In the genomic region with DNA sequence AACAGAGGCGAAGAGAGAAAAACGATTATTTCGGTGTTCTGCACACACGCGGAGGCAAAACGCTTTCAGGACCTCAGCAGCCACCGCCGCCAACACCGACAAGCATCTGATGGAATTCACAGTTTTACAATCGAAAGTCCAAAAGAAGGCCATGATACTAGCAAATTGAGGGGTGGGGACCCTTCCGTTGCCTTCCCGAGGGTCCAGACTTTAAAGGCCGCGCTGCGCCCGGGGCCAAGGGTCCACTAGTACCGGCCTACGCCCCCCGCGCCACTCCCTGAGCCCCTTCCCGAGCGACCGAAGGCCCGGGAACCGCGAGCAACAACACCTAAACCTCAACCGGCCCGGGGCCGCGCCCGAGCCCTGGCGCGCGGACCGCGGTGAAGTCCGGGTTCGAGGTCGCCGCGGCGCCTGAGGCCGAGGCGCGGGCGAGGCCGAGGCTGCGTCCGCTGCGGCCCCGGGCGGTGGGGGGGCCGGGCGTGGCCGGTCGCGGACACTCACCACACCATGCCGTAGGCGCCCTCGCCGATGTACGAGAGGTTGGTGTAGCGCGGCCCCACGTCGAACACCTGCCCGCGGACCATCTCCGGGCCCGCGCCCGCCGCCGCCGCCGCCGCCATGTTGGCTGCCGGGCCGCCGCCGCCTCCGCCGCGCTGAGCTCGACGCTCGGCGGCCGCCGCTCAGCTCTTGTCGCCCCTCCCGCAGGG, we compare ENCODE assay signal across 8 cellular contexts. TPM values are rescaled to one million over a fixed set of nuclear protein-coding genes. Genes with fewer than 3 reads are reported as not detected.
DNase-seq lines count a peak whose midpoint lies in the region; ATAC-seq, FAIRE-seq and TF ChIP-seq lines count a peak whose summit lies in the region.

No MANE protein-coding gene starts in this region.

- DNase-seq in GM18507 (ENCODE audit: extremely low spot score, insufficient read length, low read depth) (no peak), cardiac fibroblast (ENCODE audit: low read depth in 2 of 2) (peak in 1 of 2 donors; percentile 30), HepG2 (ENCODE audit: low spot score) (no peak), DMS153 treated with DMSO at 0.1 percent for 48 hours (lab: John Stamatoyannopoulos, UW; ENCODE audit: unreplicated experiment) (no peak)
- peak; percentile 13 to 66 for DNase-seq in stimulated activated effector memory CD8-positive, alpha-beta T cell treated with anti-CD3 and anti-CD28 coated beads, Interleukin-12 subunit alpha, Interleukin-12 subunit beta, amount 100 ng/mL, for 72 hours (ENCODE audit: low spot score in 2 of 2)

- CTCF ChIA-PET in HepG2 (lab: Yijun Ruan, JAX; ENCODE audit: low intra/inter-chr PET ratio, low total read pairs) = no interaction called here

- POLR2A ChIA-PET in HepG2 (lab: Yijun Ruan, JAX) = interaction anchor here (0.7 to 1.5 kb wide), 4 partner anchors 9 to 201 kb away, joined by 3 to 5 read pairs (median 4); a partner anchor contains a TSS

- BruUV-seq in HepG2 (replicated peaks; lab: Mats Ljungman, UMichigan) = no TSS peak

- H3K9me3 Mint-ChIP-seq in stimulated activated effector memory CD8-positive, alpha-beta T cell treated with anti-CD3 and anti-CD28 coated beads, Interleukin-12 subunit alpha, Interleukin-12 subunit beta, amount 100 ng/mL, for 72 hours = no peaks in the 10 kb centered on the region

- peaks cover 44% of the 10 kb centered on the region for H3K4me1 ChIP-seq in HepG2 (ENCODE audit: insufficient read depth, low read length)

- H3K27ac Mint-ChIP-seq in stimulated activated effector memory CD8-positive, alpha-beta T cell treated with anti-CD3 and anti-CD28 coated beads, Interleukin-12 subunit alpha, Interleukin-12 subunit beta, amount 100 ng/mL, for 72 hours = peak overlapping the region; percentile 92

- FAIRE-seq in GM18507 (lab: Jason Lieb, UNC) (peak; percentile 70), HepG2 (lab: Jason Lieb, UNC) (no peak)

- peak overlapping the region; percentile 87 for H3K4me3 Mint-ChIP-seq in stimulated activated effector memory CD8-positive, alpha-beta T cell treated with anti-CD3 and anti-CD28 coated beads, Interleukin-12 subunit alpha, Interleukin-12 subunit beta, amount 100 ng/mL, for 72 hours

- H3K79me2 ChIP-seq in HepG2 (ENCODE audit: insufficient read depth, low read length) = peaks cover 54% of the 10 kb centered on the region

- 0 out of 5 replicates have a peak, but pooled peaks cover 0 to 3% of the 10 kb centered on the region in 2 experiments for H3K36me3 ChIP-seq in HepG2 (replicated peaks in 1 of 2; ENCODE audit: control insufficient read depth in 1 of 2, insufficient read depth in 2 of 2, low read length in 2 of 2)

- 0% methylated on average over 6 of the region's 92 CpGs for WGBS in HepG2 (ENCODE audit: low lambda C conversion rate)

- peak overlapping the region; percentile 88 for H3K9ac ChIP-seq in HepG2 (ENCODE audit: insufficient read depth, low read depth, low read length)

- H3K36me3 Mint-ChIP-seq in stimulated activated effector memory CD8-positive, alpha-beta T cell treated with anti-CD3 and anti-CD28 coated beads, Interleukin-12 subunit alpha, Interleukin-12 subunit beta, amount 100 ng/mL, for 72 hours = peaks cover 12% of the 10 kb centered on the region

- intact Hi-C loops in HepG2 (cut with micrococcal nuclease; ENCODE audit: unreplicated experiment) = loop anchor here (5.0 kb wide), 2 partner anchors 35 to 70 kb away; no protein-coding TSS in a partner anchor

- H3K9me3 ChIP-seq in HepG2 (ENCODE audit: low read length) = no peaks in the 10 kb centered on the region

- H3K4me1 Mint-ChIP-seq in stimulated activated effector memory CD8-positive, alpha-beta T cell treated with anti-CD3 and anti-CD28 coated beads, Interleukin-12 subunit alpha, Interleukin-12 subunit beta, amount 100 ng/mL, for 72 hours = peaks cover 35% of the 10 kb centered on the region

- TF ChIP-seq POLR2A in HepG2 (IDR thresholded peaks at IDR 0.05; ENCODE audit: insufficient read depth in 1 of 2, low read depth in 2 of 2, low read length in 2 of 2) = no peak

- H3K27me3 ChIP-seq in HepG2 (ENCODE audit: control insufficient read depth in 1 of 2, insufficient read depth in 2 of 2, low read length in 2 of 2) = no peaks in the 10 kb centered on the region; a peak in 1 of 5 replicates

- TF ChIP-seq CTCF in cardiac fibroblast (IDR thresholded peaks at IDR 0.05; ENCODE audit: low read depth, low read length) (no peak), HepG2 (CRISPR knock-in tag; IDR thresholded peaks at IDR 0.05) (no peak)

- H3K4me3 ChIP-seq in cardiac fibroblast (replicated peaks in 1 of 2; ENCODE audit: low read depth in 2 of 2, low read length in 2 of 2) = peak overlapping the region; percentile 82 to 90
- peak overlapping the region; percentile 80 to 95 (median 88) for H3K4me3 ChIP-seq in HepG2 (replicated peaks in 1 of 3; ENCODE audit: insufficient read depth in 1 of 3, low read depth in 2 of 3, low read length in 3 of 3)

- peak overlapping the region; percentile 82 for H3K27ac ChIP-seq in HepG2 (ENCODE audit: extremely low read length, insufficient read depth, low read length)

- peaks cover 44% of the 10 kb centered on the region for H4K20me1 ChIP-seq in HepG2 (ENCODE audit: insufficient read depth, low read length)

- TF ChIP-seq RAD21 in HepG2 (CRISPR knock-in tag; IDR thresholded peaks at IDR 0.05) = no peak; the same call in 1 of the 2 replicates

- ATAC-seq in HG02943 (IDR thresholded peaks at IDR 0.05; ENCODE audit: low read depth, unreplicated experiment) (peak; percentile 8), SK-N-SH treated with all-trans-retinoic acid at 6 μM for 48 hours (peak; percentile 51; the same call in 2 of the 3 replicates), HepG2 (peak; percentile 42; the same call in 1 of the 3 replicates), HG03432 (IDR thresholded peaks at IDR 0.05; ENCODE audit: unreplicated experiment) (no peak)
- ATAC-seq in stimulated activated effector memory CD8-positive, alpha-beta T cell treated with anti-CD3 and anti-CD28 coated beads, Interleukin-12 subunit alpha, Interleukin-12 subunit beta, amount 100 ng/mL, for 72 hours = peak; percentile 34

- peak overlapping the region; percentile 89 for H3K4me2 ChIP-seq in HepG2 (ENCODE audit: low read depth, low read length)

- TF ChIP-seq EP300 in HepG2 (IDR thresholded peaks at IDR 0.05; ENCODE audit: low read depth in 2 of 2, low read length in 2 of 2) (no peak), HepG2 (CRISPR knock-in tag; IDR thresholded peaks at IDR 0.05; ENCODE audit: borderline replicate concordance) (no peak)

- no peak overlapping the region for H2AFZ ChIP-seq in HepG2 (ENCODE audit: low read length)

- in situ Hi-C loops in HepG2 (cut with HindIII; ENCODE audit: extremely low pct_ligation_motif_present, low pct_unique_long_range_greater_than_20kb) = no loop called here

TF ChIP-seq in SK-N-SH treated with all-trans-retinoic acid at 6 μM for 48 hours, 23 proteins besides CTCF, POLR2A, EP300 and RAD21 (continues in another document):
- TF ChIP-seq ZFP30 (CRISPR knock-in tag; IDR thresholded peaks at IDR 0.05) (no peak), SNAI2 (CRISPR knock-in tag; IDR thresholded peaks at IDR 0.05) (no peak), ZNF70 (CRISPR knock-in tag; IDR thresholded peaks at IDR 0.05) (no peak), RARB (CRISPR knock-in tag; IDR thresholded peaks at IDR 0.05) (no peak)

TF ChIP-seq in HepG2, 621 proteins besides CTCF, POLR2A, EP300 and RAD21 (continues in another document):
- peak; percentile 27 for TF ChIP-seq AGO2 (optimal IDR thresholded peaks at IDR 0.05; ENCODE audit: low read depth, low read length)
- TF ChIP-seq SKI (IDR thresholded peaks at IDR 0.05; ENCODE audit: partially characterized antibody) = peak; percentile 65
- 0 out of 2 replicates have a peak, but pooled peaks have one; percentile 40 for TF ChIP-seq SIN3A (IDR thresholded peaks at IDR 0.05; ENCODE audit: borderline replicate concordance, low read depth, low read length)
- peak; percentile 34; the same call in 1 of the 2 replicates for TF ChIP-seq ZNF232 (CRISPR knock-in tag; IDR thresholded peaks at IDR 0.05; ENCODE audit: borderline replicate concordance)
- no peak for TF ChIP-seq ZBTB7B (CRISPR knock-in tag; IDR thresholded peaks at IDR 0.05)
- peak; percentile 17 for TF ChIP-seq ASH2L (IDR thresholded peaks at IDR 0.05; ENCODE audit: insufficient read length, low read depth, low read length)
- TF ChIP-seq, protein P1, sequence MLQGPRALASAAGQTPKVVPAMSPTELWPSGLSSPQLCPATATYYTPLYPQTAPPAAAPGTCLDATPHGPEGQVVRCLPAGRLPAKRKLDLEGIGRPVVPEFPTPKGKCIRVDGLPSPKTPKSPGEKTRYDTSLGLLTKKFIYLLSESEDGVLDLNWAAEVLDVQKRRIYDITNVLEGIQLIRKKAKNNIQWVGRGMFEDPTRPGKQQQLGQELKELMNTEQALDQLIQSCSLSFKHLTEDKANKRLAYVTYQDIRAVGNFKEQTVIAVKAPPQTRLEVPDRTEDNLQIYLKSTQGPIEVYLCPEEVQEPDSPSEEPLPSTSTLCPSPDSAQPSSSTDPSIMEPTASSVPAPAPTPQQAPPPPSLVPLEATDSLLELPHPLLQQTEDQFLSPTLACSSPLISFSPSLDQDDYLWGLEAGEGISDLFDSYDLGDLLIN (CRISPR knock-in tag; IDR thresholded peaks at IDR 0.05; ENCODE audit: borderline replicate concordance) = 0 out of 2 replicates have a peak, but pooled peaks have one; percentile 13

RNA-seq across cellular contexts. Expression of a gene that starts 0.5 kb away (rescaled TPM):
- 107 and 154 TPM in 2 replicates for total RNA-seq in HepG2 (2016; rRNA removed; fragmentation: Illumina TruSeq; extraction: Trizol)
- total RNA-seq in HepG2 (2016; cell fraction: cytosol; rRNA removed; fragmentation: Illumina TruSeq; extraction: Trizol; ENCODE audit: low read depth) = 39.6 and 40.0 TPM in 2 replicates
- 109 and 140 TPM in 2 replicates for total RNA-seq in HepG2 (2016; cell fraction: insoluble cytoplasmic fraction; rRNA removed; fragmentation: Illumina TruSeq; extraction: Trizol)
- total RNA-seq in HepG2 (2016; cell fraction: membrane; rRNA removed; fragmentation: Illumina TruSeq; extraction: Trizol) = 33.8 and 38.8 TPM in 2 replicates
- 42.1 and 45.3 TPM in 2 replicates for total RNA-seq in HepG2 (2016; cell fraction: nucleus; rRNA removed; fragmentation: Illumina TruSeq; extraction: Trizol)
- 92.7 and 114 TPM in 2 replicates for polyA plus RNA-seq in HepG2 (2011; rRNA removed)
- polyA plus RNA-seq in HepG2 (2011; cell fraction: cytosol; rRNA removed) = 31.9 and 48.7 TPM in 2 replicates
- polyA plus RNA-seq in HepG2 (2011; cell fraction: nucleus; rRNA removed) = 24.0 TPM in 2 replicates
- polyA plus RNA-seq in HepG2 (2012) = 75.2 and 78.0 TPM in 2 replicates
- 5.4 and 6.7 TPM in 2 replicates for polyA plus RNA-seq in HepG2 (2016; cell fraction: cytosol; fragmentation: Illumina TruSeq; extraction: Trizol; ENCODE audit: low read depth)
- polyA plus RNA-seq in HepG2 (2016; cell fraction: insoluble cytoplasmic fraction; fragmentation: Illumina TruSeq; extraction: Trizol; ENCODE audit: low read depth) = 98.7 and 119 TPM in 2 replicates
- polyA plus RNA-seq in HepG2 (2016; cell fraction: membrane; fragmentation: Illumina TruSeq; extraction: Trizol; ENCODE audit: low read depth) = 10.3 and 16.3 TPM in 2 replicates
- polyA plus RNA-seq in HepG2 (2016; cell fraction: nucleus; fragmentation: Illumina TruSeq; extraction: Trizol; ENCODE audit: insufficient read depth, low read depth) = 43.1 and 52.9 TPM in 2 replicates
- polyA minus RNA-seq in HepG2 (2011; rRNA and poly(A)+ RNA removed; ENCODE audit: low replicate concordance) = 51.6 and 79.2 TPM in 2 replicates
- 36.6 and 37.6 TPM in 2 replicates for polyA minus RNA-seq in HepG2 (2011; cell fraction: cytosol; rRNA and poly(A)+ RNA removed)
- polyA minus RNA-seq in HepG2 (2011; cell fraction: nucleus; rRNA and poly(A)+ RNA removed) = 25.8 and 27.6 TPM in 2 replicates

Comparison
In these comparisons a context has a peak if more than half of its experiments do, and no peak if none do; other contexts are left out.
1. DNase-seq: peak in stimulated activated effector memory CD8-positive, alpha-beta T cell treated with anti-CD3 and anti-CD28 coated beads, Interleukin-12 subunit alpha, Interleukin-12 subunit beta, amount 100 ng/mL, for 72 hours (2 of 2); none in GM18507 (single experiment), HepG2 (single experiment) and DMS153 treated with DMSO at 0.1 percent for 48 hours (single experiment).